Comparison of ENCODE assay signal across 21 cellular contexts in the genomic region with DNA sequence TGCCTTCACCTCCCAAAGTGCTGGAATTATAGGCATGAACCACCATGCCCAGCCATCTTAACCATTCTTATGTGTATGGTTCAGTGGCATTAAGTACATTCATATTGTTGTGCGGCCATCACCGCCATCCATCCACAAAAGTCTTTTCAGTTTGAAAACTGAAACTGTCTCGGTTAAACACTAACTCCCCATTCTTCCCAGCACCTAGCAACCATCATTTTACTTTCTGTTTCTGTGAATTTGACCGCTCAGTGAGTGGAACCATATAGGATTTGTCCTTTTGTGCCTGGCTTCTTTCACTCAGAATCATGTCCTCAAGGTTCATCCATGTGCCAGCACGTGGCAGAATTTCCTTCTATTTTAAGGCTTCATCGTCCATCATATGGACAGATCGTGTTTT. TPM values are rescaled to one million over a fixed set of nuclear protein-coding genes. Genes with fewer than 3 reads are reported as not detected.
A peak's percentile ranks its signal among the peaks of the same experiment; 100 is the strongest.
DNase-seq lines count a peak whose midpoint lies in the region; ATAC-seq and TF ChIP-seq lines count a peak whose summit lies in the region.
"Had no signal": no experiment of that assay in that cellular context is flagged by ENCODE, and none has a peak within 500 bp of the region (broad histone marks: within the 10 kb centered on the region; RNA-seq: fewer than 3 reads in every experiment).

No MANE protein-coding gene starts in this region.

- H3K27ac ChIP-seq in heart right ventricle: no peak overlapping the region
- no peak overlapping the region for H3K27ac ChIP-seq in prostate gland

- peaks cover 96% of the 10 kb centered on the region for H4K20me1 ChIP-seq in Loucy (ENCODE audit: insufficient read depth, low read length, poor library complexity, severe bottlenecking)

- H3K4me3 ChIP-seq in GM12865 (ENCODE audit: low read depth, low read length) (no peak overlapping the region), Loucy (ENCODE audit: low read length, poor library complexity, severe bottlenecking) (no peak overlapping the region), heart right ventricle (no peak overlapping the region), prostate gland (no peak overlapping the region)
- H3K4me3 ChIP-seq: HAP-1, MG63 had no signal

- H3K36me3 ChIP-seq in Loucy (ENCODE audit: insufficient read depth, low read length): peaks cover 56% of the 10 kb centered on the region; the same call in 1 of the 2 replicates
- peaks cover 0 to 39% (median 3%) of the 10 kb centered on the region in 9 donors for H3K36me3 ChIP-seq in heart right ventricle
- no peaks in the 10 kb centered on the region for H3K36me3 ChIP-seq in prostate gland

- H3K4me1 ChIP-seq in Loucy (ENCODE audit: insufficient read depth, low read length, poor library complexity, severe bottlenecking): peaks cover 52% of the 10 kb centered on the region
- H3K4me1 ChIP-seq in heart right ventricle: peaks cover 0 to 19% (median under 1%) of the 10 kb centered on the region in 9 donors
- H3K4me1 ChIP-seq in prostate gland (replicated peaks): peaks cover 7% of the 10 kb centered on the region

- no peak overlapping the region for H3K9ac ChIP-seq in Loucy (ENCODE audit: low read depth, low read length, poor library complexity, severe bottlenecking)
- H3K9ac ChIP-seq: SK-N-SH had no signal

- no peaks in the 10 kb centered on the region for H3K9me3 ChIP-seq in Loucy (ENCODE audit: insufficient read depth, low read depth, low read length)
- no peaks in the 10 kb centered on the region for H3K9me3 ChIP-seq in heart right ventricle
- H3K9me3 ChIP-seq in prostate gland: no peaks in the 10 kb centered on the region
- H3K9me3 ChIP-seq: HAP-1, MG63, SK-N-SH had no signal

- H3K79me2 ChIP-seq in Loucy (ENCODE audit: insufficient read depth, low read length): peaks cover 100% of the 10 kb centered on the region

- intact Hi-C loops in heart right ventricle (cut with DNase I) (no loop called here), prostate gland (cut with DNase I) (no loop called here)

- no peak overlapping the region for H2AFZ ChIP-seq in Loucy (ENCODE audit: low read length)

- ATAC-seq in GM18867 (IDR thresholded peaks at IDR 0.05; ENCODE audit: unreplicated experiment) (peak; percentile 43), HG02763 (IDR thresholded peaks at IDR 0.05; ENCODE audit: unreplicated experiment) (peak; percentile 51), heart right ventricle (no peak)
- ATAC-seq: PC-3 had no signal

- H3F3A ChIP-seq in Loucy (ENCODE audit: low read depth): no peaks in the 10 kb centered on the region

- no peaks in the 10 kb centered on the region for H3K9me2 ChIP-seq in Loucy (replicated peaks; ENCODE audit: low read depth, low read length)
- H3K9me2 ChIP-seq: SK-N-SH had no signal

- 89 to 94% methylated on average over 7 of the region's 7 CpGs for WGBS in heart right ventricle, 2 donors
- 94% methylated on average over 7 of the region's 7 CpGs for WGBS in prostate gland

- H3K4me2 ChIP-seq in Loucy (ENCODE audit: low read depth, low read length, poor library complexity, severe bottlenecking): peak overlapping the region; percentile 18
- H3K4me2 ChIP-seq: SK-N-SH had no signal

- H3K27me3 ChIP-seq in Loucy (ENCODE audit: insufficient read depth, low read length, poor library complexity, severe bottlenecking) (no peaks in the 10 kb centered on the region), heart right ventricle (no peaks in the 10 kb centered on the region), prostate gland (replicated peaks; ENCODE audit: insufficient read depth) (no peaks in the 10 kb centered on the region)
- H3K27me3 ChIP-seq: MG63 had no signal

- no peak for TF ChIP-seq POLR2A in prostate gland (IDR thresholded peaks at IDR 0.05)

- TF ChIP-seq CTCF in GM12865 (IDR thresholded peaks at IDR 0.05; ENCODE audit: insufficient read depth, low read depth, low read length, missing control alignments) (no peak), Loucy (conservative IDR thresholded peaks at IDR 0.05; ENCODE audit: low read length) (no peak), heart right ventricle (IDR thresholded peaks at IDR 0.05) (no peak), prostate gland (IDR thresholded peaks at IDR 0.05) (no peak)

- DNase-seq in GM12865 (ENCODE audit: low read depth): peak; percentile 42
- DNase-seq in heart right ventricle: no peak
- DNase-seq in GOT3 (lab: John Stamatoyannopoulos, UW): no peak
- DNase-seq in prostate gland (ENCODE audit: low spot score): no peak
- no peak for DNase-seq in activated T-cell treated with anti-CD3 and anti-CD28 coated beads, Interleukin-2, amount 50 U/mL, for 48 hours
- DNase-seq: DMS79, Karpas-422, MG63, NCI-H1048, NCI-H1436, NCI-H1930, NCI-H345, NCI-H524 treated with DMSO at 0.1 percent for 48 hours, PC-3, RPMI8226, SHP77 treated with DMSO at 0.1 percent for 48 hours, SK-N-SH had no signal

RNA-seq across cellular contexts. Expression of a gene that starts 5.8 kb away (rescaled TPM):
- total RNA-seq in heart right ventricle (10 to 100 TPM in 2 of 10 donors, 1 to 10 TPM in 8; 4.1 to 10.9 (median 7.0) TPM), prostate gland (10 to 100 TPM; 30.9 to 34.7 TPM)
- polyA plus RNA-seq in heart right ventricle: 1 to 10 TPM; 1.1 to 3.6 TPM

RNA-seq across cellular contexts. Expression of a gene that starts 13.5 kb away (rescaled TPM):
- 10 to 100 TPM; 11.0 to 24.2 (median 16.3) TPM for total RNA-seq in heart right ventricle
- 10 to 100 TPM; 19.5 to 26.0 TPM for polyA plus RNA-seq in heart right ventricle
- total RNA-seq in prostate gland: 10 to 100 TPM; 46.6 to 73.1 TPM

RNA-seq across cellular contexts. Expression of a gene that starts 24.9 kb away (rescaled TPM):
- 1 to 10 TPM in 9 of 10 donors, under 1 TPM in 1; 0.42 to 4.0 (median 1.5) TPM for total RNA-seq in heart right ventricle
- 1 to 10 TPM in 1 of 2 donors, under 1 TPM in 1; 0.66 to 2.2 TPM for polyA plus RNA-seq in heart right ventricle
- total RNA-seq in prostate gland: 10 to 100 TPM; 63.9 to 73.7 TPM

Comparison
In these comparisons a context has a peak if more than half of its experiments do, and no peak if none do; other contexts are left out.
1. ATAC-seq: peak in GM18867 (single experiment) and HG02763 (single experiment); none in heart right ventricle (0 of 8).
2. RNA of a gene that starts 24.9 kb away (total RNA-seq): 63.9 to 73.7 TPM in prostate gland; 0.42 to 4.0 TPM in heart right ventricle; every median in the first group is over 10 times any median in the second.